Comparison of ENCODE assay signal across 20 cellular contexts in the genomic region with DNA sequence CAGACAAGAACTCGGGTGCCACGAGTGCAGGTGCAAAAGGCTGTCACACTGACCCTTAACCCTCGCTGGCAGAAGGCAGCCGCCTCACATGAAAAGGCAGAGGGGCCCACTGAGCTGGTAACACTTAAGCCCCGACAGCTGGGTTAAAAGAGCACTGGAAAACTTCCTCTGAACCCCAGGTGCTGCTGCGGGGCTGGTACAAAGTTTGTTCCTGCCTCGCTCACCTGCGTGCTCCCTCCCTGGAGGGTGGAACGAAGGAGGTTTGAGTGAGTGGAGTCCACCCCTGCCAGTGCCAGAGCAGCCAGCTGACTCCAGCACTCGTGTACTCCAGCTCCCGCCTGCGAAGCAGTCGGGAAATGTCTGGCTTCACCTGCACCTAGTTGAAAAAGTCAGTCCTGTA. TPM values are rescaled to one million over a fixed set of nuclear protein-coding genes. Genes with fewer than 3 reads are reported as not detected.
DNase-seq lines count a peak whose midpoint lies in the region; ATAC-seq and TF ChIP-seq lines count a peak whose summit lies in the region.
"Had no signal": no experiment of that assay in that cellular context is flagged by ENCODE, and none has a peak within 500 bp of the region (broad histone marks: within the 10 kb centered on the region; RNA-seq: fewer than 3 reads in every experiment).

No MANE protein-coding gene starts in this region.

- H3K4me3 Mint-ChIP-seq in activated naive CD8-positive, alpha-beta T cell treated with anti-CD3 and anti-CD28 coated beads, Interleukin-2, amount 10 ng/mL, durations not matched to agents 7 days and 5 days, result no peak overlapping the region
- H3K4me3 Mint-ChIP-seq in activated naive CD8-positive, alpha-beta T cell treated with anti-CD3 and anti-CD28 coated beads for 36 hours, result no peak overlapping the region
- no peak overlapping the region for H3K4me3 Mint-ChIP-seq in activated CD4-positive, alpha-beta memory T cell treated with anti-CD3 and anti-CD28 coated beads, Interleukin-2, amount 10 ng/mL, durations not matched to agents 7 days and 5 days
- H3K4me3 Mint-ChIP-seq: CD8-positive, alpha-beta T cell had no signal

- no peak for ATAC-seq in activated naive CD8-positive, alpha-beta T cell treated with anti-CD3 and anti-CD28 coated beads, Interleukin-2, amount 10 ng/mL, durations not matched to agents 7 days and 5 days (ENCODE audit: low read depth)
- no peak for ATAC-seq in left colon
- ATAC-seq in GM18517 (IDR thresholded peaks at IDR 0.05; ENCODE audit: unreplicated experiment), result no peak
- ATAC-seq: CD8-positive, alpha-beta T cell had no signal

- H3K4me1 Mint-ChIP-seq in activated naive CD8-positive, alpha-beta T cell treated with anti-CD3 and anti-CD28 coated beads, Interleukin-2, amount 10 ng/mL, durations not matched to agents 7 days and 5 days, result peaks cover 2% of the 10 kb centered on the region
- H3K4me1 Mint-ChIP-seq in activated naive CD8-positive, alpha-beta T cell treated with anti-CD3 and anti-CD28 coated beads for 36 hours, result no peaks in the 10 kb centered on the region
- no peaks in the 10 kb centered on the region for H3K4me1 Mint-ChIP-seq in activated CD4-positive, alpha-beta memory T cell treated with anti-CD3 and anti-CD28 coated beads, Interleukin-2, amount 10 ng/mL, durations not matched to agents 7 days and 5 days

- no peak overlapping the region for H3K4me3 ChIP-seq in ascending aorta
- H3K4me3 ChIP-seq: BLaER1, MG63 had no signal

- no peak overlapping the region for H3K27ac Mint-ChIP-seq in activated naive CD8-positive, alpha-beta T cell treated with anti-CD3 and anti-CD28 coated beads, Interleukin-2, amount 10 ng/mL, durations not matched to agents 7 days and 5 days
- H3K27ac Mint-ChIP-seq in activated naive CD8-positive, alpha-beta T cell treated with anti-CD3 and anti-CD28 coated beads for 36 hours, result no peak overlapping the region
- H3K27ac Mint-ChIP-seq in activated CD4-positive, alpha-beta memory T cell treated with anti-CD3 and anti-CD28 coated beads, Interleukin-2, amount 10 ng/mL, durations not matched to agents 7 days and 5 days, result no peak overlapping the region
- H3K27ac Mint-ChIP-seq: CD8-positive, alpha-beta T cell had no signal

- peaks cover 2% of the 10 kb centered on the region for H3K27me3 Mint-ChIP-seq in activated naive CD8-positive, alpha-beta T cell treated with anti-CD3 and anti-CD28 coated beads, Interleukin-2, amount 10 ng/mL, durations not matched to agents 7 days and 5 days
- H3K27me3 Mint-ChIP-seq in activated naive CD8-positive, alpha-beta T cell treated with anti-CD3 and anti-CD28 coated beads for 36 hours, result peaks cover 5% of the 10 kb centered on the region
- peaks cover 2% of the 10 kb centered on the region for H3K27me3 Mint-ChIP-seq in activated CD4-positive, alpha-beta memory T cell treated with anti-CD3 and anti-CD28 coated beads, Interleukin-2, amount 10 ng/mL, durations not matched to agents 7 days and 5 days

- no peak for TF ChIP-seq CTCF in ascending aorta (IDR thresholded peaks at IDR 0.05)

- H3K36me3 Mint-ChIP-seq in activated naive CD8-positive, alpha-beta T cell treated with anti-CD3 and anti-CD28 coated beads, Interleukin-2, amount 10 ng/mL, durations not matched to agents 7 days and 5 days, result no peaks in the 10 kb centered on the region
- H3K36me3 Mint-ChIP-seq in activated naive CD8-positive, alpha-beta T cell treated with anti-CD3 and anti-CD28 coated beads for 36 hours, result no peaks in the 10 kb centered on the region
- H3K36me3 Mint-ChIP-seq in activated CD4-positive, alpha-beta memory T cell treated with anti-CD3 and anti-CD28 coated beads, Interleukin-2, amount 10 ng/mL, durations not matched to agents 7 days and 5 days (ENCODE audit: low read depth), result no peaks in the 10 kb centered on the region
- H3K36me3 Mint-ChIP-seq: CD8-positive, alpha-beta T cell had no signal

- peak; percentile 12 for DNase-seq in activated naive CD8-positive, alpha-beta T cell treated with anti-CD3 and anti-CD28 coated beads, Interleukin-2, amount 10 ng/mL, durations not matched to agents 7 days and 5 days
- no peak for DNase-seq in activated naive CD8-positive, alpha-beta T cell treated with anti-CD3 and anti-CD28 coated beads for 36 hours
- DNase-seq in ascending aorta (ENCODE audit: low spot score in 2 of 2), result peak; percentile 2 to 27
- peak; percentile 72 for DNase-seq in mesenteric fat pad (ENCODE audit: low spot score)
- DNase-seq in activated CD4-positive, alpha-beta memory T cell treated with anti-CD3 and anti-CD28 coated beads, Interleukin-2, amount 10 ng/mL, durations not matched to agents 7 days and 5 days, result no peak
- no peak for DNase-seq in left colon
- DNase-seq: CD8-positive, alpha-beta T cell; DMS53; Kasumi-1; MG63; NCI-H1048; NCI-H1436 treated with DMSO at 0.1 percent for 48 hours; NCI-H2029; NCI-H2171 treated with DMSO at 0.1 percent for 48 hours; NCI-H446; NCI-H526 treated with DMSO at 0.1 percent for 48 hours; Right ventricle myocardium superior had no signal

- POLR2A ChIA-PET in activated naive CD8-positive, alpha-beta T cell treated with anti-CD3 and anti-CD28 coated beads, Interleukin-2, amount 10 ng/mL, durations not matched to agents 7 days and 5 days (lab: Charles Lee), result no interaction called here
- POLR2A ChIA-PET in activated CD4-positive, alpha-beta memory T cell treated with anti-CD3 and anti-CD28 coated beads, Interleukin-2, amount 10 ng/mL, durations not matched to agents 7 days and 5 days (lab: Charles Lee), result no interaction called here

- CTCF ChIA-PET in activated CD4-positive, alpha-beta memory T cell treated with anti-CD3 and anti-CD28 coated beads, Interleukin-2, amount 10 ng/mL, durations not matched to agents 7 days and 5 days (lab: Charles Lee), result no interaction called here

- H3K9me3 Mint-ChIP-seq in activated naive CD8-positive, alpha-beta T cell treated with anti-CD3 and anti-CD28 coated beads, Interleukin-2, amount 10 ng/mL, durations not matched to agents 7 days and 5 days, result no peaks in the 10 kb centered on the region
- H3K9me3 Mint-ChIP-seq in activated naive CD8-positive, alpha-beta T cell treated with anti-CD3 and anti-CD28 coated beads for 36 hours, result no peaks in the 10 kb centered on the region
- H3K9me3 Mint-ChIP-seq in activated CD4-positive, alpha-beta memory T cell treated with anti-CD3 and anti-CD28 coated beads, Interleukin-2, amount 10 ng/mL, durations not matched to agents 7 days and 5 days, result no peaks in the 10 kb centered on the region
- H3K9me3 Mint-ChIP-seq: CD8-positive, alpha-beta T cell had no signal

- no peaks in the 10 kb centered on the region for H3K36me3 ChIP-seq in ascending aorta
- H3K36me3 ChIP-seq: BLaER1, MG63 had no signal

- no peaks in the 10 kb centered on the region for H3K27me3 ChIP-seq in ascending aorta
- H3K27me3 ChIP-seq: BLaER1, MG63 had no signal

- no peaks in the 10 kb centered on the region for H3K4me1 ChIP-seq in ascending aorta

- intact Hi-C loops in ascending aorta (cut with DNase I), result no loop called here
- intact Hi-C loops in left colon (cut with DNase I, micrococcal nuclease), result no loop called here

- no peaks in the 10 kb centered on the region for H3K9me3 ChIP-seq in ascending aorta
- H3K9me3 ChIP-seq: BLaER1, MG63 had no signal

- no peak overlapping the region for H3K27ac ChIP-seq in ascending aorta
- H3K27ac ChIP-seq: BLaER1 had no signal

RNA-seq across cellular contexts. Expression of a gene that starts 12.6 kb away (rescaled TPM):
- total RNA-seq in activated naive CD8-positive, alpha-beta T cell treated with anti-CD3 and anti-CD28 coated beads, Interleukin-2, amount 10 ng/mL, durations not matched to agents 7 days and 5 days, result not detected
- under 1 TPM in 1 of 2 experiments, not detected in 1; 0.29 TPM for total RNA-seq in activated naive CD8-positive, alpha-beta T cell treated with anti-CD3 and anti-CD28 coated beads for 36 hours
- total RNA-seq in ascending aorta (not detected), mesenteric fat pad (1.7 TPM), left colon (under 1 TPM; 0.15 to 0.28 TPM)
- total RNA-seq in activated CD4-positive, alpha-beta memory T cell treated with anti-CD3 and anti-CD28 coated beads, Interleukin-2, amount 10 ng/mL, durations not matched to agents 7 days and 5 days, result not detected
- total RNA-seq: CD8-positive, alpha-beta T cell had no signal

RNA-seq across cellular contexts. Expression of a gene that starts 37.6 kb away (rescaled TPM):
- under 1 TPM; 0.19 to 0.37 TPM for total RNA-seq in activated naive CD8-positive, alpha-beta T cell treated with anti-CD3 and anti-CD28 coated beads, Interleukin-2, amount 10 ng/mL, durations not matched to agents 7 days and 5 days
- under 1 TPM; 0.36 to 0.37 TPM for total RNA-seq in activated naive CD8-positive, alpha-beta T cell treated with anti-CD3 and anti-CD28 coated beads for 36 hours
- 8.6 TPM for total RNA-seq in ascending aorta
- 1.3 TPM for total RNA-seq in mesenteric fat pad
- total RNA-seq in activated CD4-positive, alpha-beta memory T cell treated with anti-CD3 and anti-CD28 coated beads, Interleukin-2, amount 10 ng/mL, durations not matched to agents 7 days and 5 days, result under 1 TPM in 1 of 2 experiments, not detected in 1; 0.18 TPM
- 1 to 10 TPM in 1 of 2 donors, under 1 TPM in 1; 0.58 to 1.1 TPM for total RNA-seq in left colon

RNA-seq across cellular contexts. Expression of a gene that starts 42.1 kb away (rescaled TPM):
- total RNA-seq in activated naive CD8-positive, alpha-beta T cell treated with anti-CD3 and anti-CD28 coated beads, Interleukin-2, amount 10 ng/mL, durations not matched to agents 7 days and 5 days, result not detected
- total RNA-seq in activated naive CD8-positive, alpha-beta T cell treated with anti-CD3 and anti-CD28 coated beads for 36 hours, result not detected
- not detected for total RNA-seq in ascending aorta
- total RNA-seq in mesenteric fat pad, result not detected
- total RNA-seq in activated CD4-positive, alpha-beta memory T cell treated with anti-CD3 and anti-CD28 coated beads, Interleukin-2, amount 10 ng/mL, durations not matched to agents 7 days and 5 days, result not detected
- not detected for total RNA-seq in left colon
- total RNA-seq: A673; CD8-positive, alpha-beta T cell; Right ventricle myocardium superior had no signal

Comparison
In these comparisons a context has a peak if more than half of its experiments do, and no peak if none do; other contexts are left out.
1. DNase-seq: peak in activated naive CD8-positive, alpha-beta T cell treated with anti-CD3 and anti-CD28 coated beads, Interleukin-2, amount 10 ng/mL, durations not matched to agents 7 days and 5 days (single experiment), ascending aorta (2 of 2) and mesenteric fat pad (single experiment); none in activated naive CD8-positive, alpha-beta T cell treated with anti-CD3 and anti-CD28 coated beads for 36 hours (single experiment), activated CD4-positive, alpha-beta memory T cell treated with anti-CD3 and anti-CD28 coated beads, Interleukin-2, amount 10 ng/mL, durations not matched to agents 7 days and 5 days (single experiment) and left colon (0 of 2).